ENCODE assay signal across 10 cellular contexts in genomic region chr1:47121039-47121438, GRCh38. TPM values are rescaled to one million over a fixed set of nuclear protein-coding genes. Genes with fewer than 3 reads are reported as not detected.
"Had no signal": no experiment of that assay in that cellular context is flagged by ENCODE, and none has a peak within 500 bp of the region (broad histone marks: within the 10 kb centered on the region; RNA-seq: fewer than 3 reads in every experiment).

No MANE protein-coding gene starts in this region.

RNA-seq across cellular contexts. Expression of gene CYP4A22, which starts 16.2 kb away (rescaled TPM):
- total RNA-seq: OCI-LY7, PC-3, PC-9, Right ventricle myocardium inferior, RPMI7951, SJCRH30, SJSA1, SK-MEL-5, T-cell had no signal
- polyA plus RNA-seq: SK-N-SH had no signal

RNA-seq across cellular contexts. Expression of gene CYP4Z1, which starts 54.0 kb away (rescaled TPM):
- total RNA-seq: OCI-LY7, PC-3, PC-9, RPMI7951, SJCRH30, SJSA1, SK-MEL-5, T-cell had no signal
- polyA plus RNA-seq: SK-N-SH had no signal
